ENCODE assay signal across 14 cellular contexts in the genomic region with DNA sequence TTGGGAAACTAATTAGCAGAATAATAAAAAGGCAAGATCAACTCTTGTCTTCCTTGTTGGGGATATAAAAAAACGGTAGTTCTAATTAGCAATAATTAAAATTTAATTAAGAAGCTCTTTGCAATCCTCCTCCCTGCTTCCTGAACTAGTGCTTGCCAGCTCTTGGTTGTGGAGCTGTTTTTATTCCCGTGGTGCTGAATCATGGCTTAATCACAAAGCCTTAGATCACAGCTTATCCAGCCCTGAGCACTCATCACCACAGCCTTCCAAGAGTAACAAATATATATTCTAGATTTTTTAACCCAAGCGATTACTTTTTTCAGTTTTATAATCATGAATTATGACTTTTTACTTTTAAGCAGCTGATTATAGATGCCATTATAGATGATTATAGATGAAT.
DNase-seq lines count a peak whose midpoint lies in the region; ATAC-seq and TF ChIP-seq lines count a peak whose summit lies in the region.
"Had no signal": no experiment of that assay in that cellular context is flagged by ENCODE, and none has a peak within 500 bp of the region (broad histone marks: within the 10 kb centered on the region; RNA-seq: fewer than 3 reads in every experiment).

No MANE protein-coding gene starts in this region.

- H3K27me3 ChIP-seq in brain microvascular endothelial cell (replicated peaks) (no peaks in the 10 kb centered on the region), liver (ENCODE audit: control insufficient read depth in 4 of 4, insufficient read depth in 4 of 4, low read length in 3 of 4) (no peaks in the 10 kb centered on the region)

- H3K27ac ChIP-seq in brain microvascular endothelial cell, result no peak overlapping the region
- H3K27ac ChIP-seq in liver (ENCODE audit: low read depth in 1 of 2, low read length in 2 of 2), result no peak overlapping the region
- H3K27ac ChIP-seq: lower lobe of right lung had no signal

- intact Hi-C loops in Right ventricle myocardium superior (cut with DNase I), result no loop called here

- H3K4me3 ChIP-seq in NB4 (ENCODE audit: low read depth, low read length) (no peak overlapping the region), brain microvascular endothelial cell (ENCODE audit: low read depth, low read length) (no peak overlapping the region), liver (ENCODE audit: low read depth in 1 of 3, low read length in 3 of 3) (no peak overlapping the region)
- H3K4me3 ChIP-seq: HAP-1, lower lobe of right lung had no signal

- ATAC-seq in Right ventricle myocardium superior (ENCODE audit: poor library complexity), result no peak
- ATAC-seq: lower lobe of right lung had no signal

- DNase-seq in EH (ENCODE audit: low read depth), result peak; percentile 22
- DNase-seq in NB4 (ENCODE audit: low read depth), result peak; percentile 26
- DNase-seq in brain microvascular endothelial cell, result peak; percentile 43
- no peak for DNase-seq in kidney glomerular epithelial cell (lab: John Stamatoyannopoulos, UW)
- no peak for DNase-seq in NCI-H187 treated with DMSO at 0.1 percent for 48 hours (lab: John Stamatoyannopoulos, UW)
- DNase-seq in activated naive CD4-positive, alpha-beta T cell treated with anti-CD3 and anti-CD28 coated beads, Interleukin-2, amount 50 U/mL, for 16 hours, result no peak
- DNase-seq in Right ventricle myocardium superior, result no peak
- DNase-seq: activated CD4-positive, alpha-beta memory T cell treated with anti-CD3 and anti-CD28 coated beads, Interleukin-2, amount 10 ng/mL, durations not matched to agents 7 days and 5 days; erythroblast; lower lobe of right lung; NCI-H1436; SHP77 had no signal

- H3K36me3 ChIP-seq in brain microvascular endothelial cell (replicated peaks) (no peaks in the 10 kb centered on the region), liver (ENCODE audit: control insufficient read depth in 4 of 4, insufficient read depth in 3 of 4, low read depth in 1 of 4, low read length in 3 of 4) (no peaks in the 10 kb centered on the region)
- H3K36me3 ChIP-seq: HAP-1, lower lobe of right lung had no signal

- no peaks in the 10 kb centered on the region for H3K9me3 ChIP-seq in liver (ENCODE audit: control insufficient read depth in 4 of 4, low read length in 3 of 4)
- H3K9me3 ChIP-seq: HAP-1, lower lobe of right lung had no signal

- WGBS in liver, result 8% methylated on average over 3 of the region's 3 CpGs

- no peak for TF ChIP-seq CTCF in NB4 (IDR thresholded peaks at IDR 0.05; ENCODE audit: low read depth, low read length)
- no peak for TF ChIP-seq CTCF in brain microvascular endothelial cell (IDR thresholded peaks at IDR 0.05; ENCODE audit: low read depth, low read length, missing control alignments)
- TF ChIP-seq CTCF in liver (IDR thresholded peaks at IDR 0.05; ENCODE audit: low read depth, low read length, missing input control), result no peak

- H3K9ac ChIP-seq in liver (ENCODE audit: low read depth in 1 of 2, low read length in 2 of 2), result no peak overlapping the region

- no peak for TF ChIP-seq POLR2A in NB4 (IDR thresholded peaks at IDR 0.05; ENCODE audit: extremely low read depth, insufficient read length)

- TF ChIP-seq RAD21 in liver (IDR thresholded peaks at IDR 0.05), result no peak

- in situ Hi-C loops in brain microvascular endothelial cell (cut with HindIII; ENCODE audit: low pct_ligation_motif_present, low sequenced_read_pairs), result no loop called here

- H3K4me1 ChIP-seq in liver (ENCODE audit: control insufficient read depth in 4 of 4, insufficient read depth in 4 of 4, low read length in 3 of 4), result no peaks in the 10 kb centered on the region
- H3K4me1 ChIP-seq: HAP-1, lower lobe of right lung had no signal

TF ChIP-seq in liver, 16 proteins besides CTCF, POLR2A, EP300 and RAD21:
- TF ChIP-seq, protein P1, sequence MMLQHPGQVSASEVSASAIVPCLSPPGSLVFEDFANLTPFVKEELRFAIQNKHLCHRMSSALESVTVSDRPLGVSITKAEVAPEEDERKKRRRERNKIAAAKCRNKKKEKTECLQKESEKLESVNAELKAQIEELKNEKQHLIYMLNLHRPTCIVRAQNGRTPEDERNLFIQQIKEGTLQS (IDR thresholded peaks at IDR 0.05), result no peak
- TF ChIP-seq FOXA2 (IDR thresholded peaks at IDR 0.05) (no peak), HNF4A (conservative IDR thresholded peaks at IDR 0.05) (no peak), HNF4G (IDR thresholded peaks at IDR 0.05) (no peak)
- TF ChIP-seq, protein P2, sequence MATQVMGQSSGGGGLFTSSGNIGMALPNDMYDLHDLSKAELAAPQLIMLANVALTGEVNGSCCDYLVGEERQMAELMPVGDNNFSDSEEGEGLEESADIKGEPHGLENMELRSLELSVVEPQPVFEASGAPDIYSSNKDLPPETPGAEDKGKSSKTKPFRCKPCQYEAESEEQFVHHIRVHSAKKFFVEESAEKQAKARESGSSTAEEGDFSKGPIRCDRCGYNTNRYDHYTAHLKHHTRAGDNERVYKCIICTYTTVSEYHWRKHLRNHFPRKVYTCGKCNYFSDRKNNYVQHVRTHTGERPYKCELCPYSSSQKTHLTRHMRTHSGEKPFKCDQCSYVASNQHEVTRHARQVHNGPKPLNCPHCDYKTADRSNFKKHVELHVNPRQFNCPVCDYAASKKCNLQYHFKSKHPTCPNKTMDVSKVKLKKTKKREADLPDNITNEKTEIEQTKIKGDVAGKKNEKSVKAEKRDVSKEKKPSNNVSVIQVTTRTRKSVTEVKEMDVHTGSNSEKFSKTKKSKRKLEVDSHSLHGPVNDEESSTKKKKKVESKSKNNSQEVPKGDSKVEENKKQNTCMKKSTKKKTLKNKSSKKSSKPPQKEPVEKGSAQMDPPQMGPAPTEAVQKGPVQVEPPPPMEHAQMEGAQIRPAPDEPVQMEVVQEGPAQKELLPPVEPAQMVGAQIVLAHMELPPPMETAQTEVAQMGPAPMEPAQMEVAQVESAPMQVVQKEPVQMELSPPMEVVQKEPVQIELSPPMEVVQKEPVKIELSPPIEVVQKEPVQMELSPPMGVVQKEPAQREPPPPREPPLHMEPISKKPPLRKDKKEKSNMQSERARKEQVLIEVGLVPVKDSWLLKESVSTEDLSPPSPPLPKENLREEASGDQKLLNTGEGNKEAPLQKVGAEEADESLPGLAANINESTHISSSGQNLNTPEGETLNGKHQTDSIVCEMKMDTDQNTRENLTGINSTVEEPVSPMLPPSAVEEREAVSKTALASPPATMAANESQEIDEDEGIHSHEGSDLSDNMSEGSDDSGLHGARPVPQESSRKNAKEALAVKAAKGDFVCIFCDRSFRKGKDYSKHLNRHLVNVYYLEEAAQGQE (IDR thresholded peaks at IDR 0.05), result peak; percentile 86

Comparison
In these comparisons a context has a peak if more than half of its experiments do, and no peak if none do; other contexts are left out.
1. DNase-seq: peak in EH (single experiment), NB4 (single experiment) and brain microvascular endothelial cell (single experiment); none in kidney glomerular epithelial cell (single experiment), NCI-H187 treated with DMSO at 0.1 percent for 48 hours (single experiment), activated naive CD4-positive, alpha-beta T cell treated with anti-CD3 and anti-CD28 coated beads, Interleukin-2, amount 50 U/mL, for 16 hours (single experiment) and Right ventricle myocardium superior (single experiment).